11 cellular contexts compared by ENCODE assay signal in genomic region chr6:109117346-109118035, GRCh38. TPM values are rescaled to one million over a fixed set of nuclear protein-coding genes. Genes with fewer than 3 reads are reported as not detected.
DNase-seq lines count a peak whose midpoint lies in the region; ATAC-seq and TF ChIP-seq lines count a peak whose summit lies in the region.
"Had no signal": no experiment of that assay in that cellular context is flagged by ENCODE, and none has a peak within 500 bp of the region (broad histone marks: within the 10 kb centered on the region; RNA-seq: fewer than 3 reads in every experiment).

No MANE protein-coding gene starts in this region.

- intact Hi-C loops in transverse colon (cut with DNase I; ENCODE audit: low total_unique reads), result no loop called here
- intact Hi-C loops in vagina (cut with DNase I), result no loop called here

- no peak for TF ChIP-seq EP300 in transverse colon (IDR thresholded peaks at IDR 0.05; ENCODE audit: low read depth)

- no peaks in the 10 kb centered on the region for H3K9me3 ChIP-seq in WERI-Rb-1 (ENCODE audit: severe bottlenecking)
- no peaks in the 10 kb centered on the region for H3K9me3 ChIP-seq in transverse colon
- H3K9me3 ChIP-seq in vagina, result no peaks in the 10 kb centered on the region

- peak; percentile 55 for ATAC-seq in HG03280 (IDR thresholded peaks at IDR 0.05; ENCODE audit: unreplicated experiment)

- H3K4me1 ChIP-seq in transverse colon, result peaks cover 15 to 53% (median 22%) of the 10 kb centered on the region in 4 donors
- peaks cover 30% of the 10 kb centered on the region for H3K4me1 ChIP-seq in vagina

- no peak overlapping the region for H3K4me3 ChIP-seq in WERI-Rb-1 (ENCODE audit: low read depth, low read length)
- H3K4me3 ChIP-seq in transverse colon, result no peak overlapping the region
- H3K4me3 ChIP-seq in vagina, result no peak overlapping the region

- H3K36me3 ChIP-seq in WERI-Rb-1 (no peaks in the 10 kb centered on the region), transverse colon (no peaks in the 10 kb centered on the region), vagina (no peaks in the 10 kb centered on the region)

- WGBS in transverse colon (ENCODE audit: low coverage in 1 of 2), 2 donors, result 64 to 68% methylated on average over 5 of the region's 5 CpGs

- in situ Hi-C loops in transverse colon (cut with MboI; ENCODE audit: low pct_ligation_motif_present in 1 of 4, low pct_unique_long_range_greater_than_20kb in 1 of 4, low sequenced_read_pairs in 3 of 4), result no loop called here

- H3K27ac ChIP-seq in WERI-Rb-1, result peak overlapping the region; percentile 69
- H3K27ac ChIP-seq in transverse colon, result peak overlapping the region in 3 of 4 donors; percentile 23 to 45 (median 35)
- no peak overlapping the region for H3K27ac ChIP-seq in vagina
- H3K27ac ChIP-seq: 22Rv1 had no signal

- DNase-seq in NCI-H82 (lab: John Stamatoyannopoulos, UW) (peak; percentile 31), NCI-H82 treated with DMSO at 0.1 percent for 48 hours (lab: John Stamatoyannopoulos, UW; ENCODE audit: unreplicated experiment) (no peak), WERI-Rb-1 (no peak), transverse colon (peak; percentile 25), vagina (ENCODE audit: extremely low spot score in 2 of 2) (no peak), cerebellar nuclear complex (lab: John Stamatoyannopoulos, UW) (no peak), NCI-H1436 (lab: John Stamatoyannopoulos, UW) (no peak)
- DNase-seq: central memory CD4-positive, alpha-beta T cell; stimulated activated CD4-positive, alpha-beta T cell treated with anti-CD3 and anti-CD28 coated beads, Interleukin-2, amount 100 ng/mL, for 48 hours had no signal

- TF ChIP-seq POLR2A in transverse colon (IDR thresholded peaks at IDR 0.05) (no peak), vagina (IDR thresholded peaks at IDR 0.05) (no peak)

- TF ChIP-seq CTCF in WERI-Rb-1 (IDR thresholded peaks at IDR 0.05; ENCODE audit: low read depth, low read length) (no peak), transverse colon (IDR thresholded peaks at IDR 0.05) (no peak), vagina (IDR thresholded peaks at IDR 0.05) (no peak)

- no peaks in the 10 kb centered on the region for H3K27me3 ChIP-seq in WERI-Rb-1 (ENCODE audit: insufficient read depth, low read depth, severe bottlenecking)
- no peaks in the 10 kb centered on the region for H3K27me3 ChIP-seq in transverse colon
- no peaks in the 10 kb centered on the region for H3K27me3 ChIP-seq in vagina

RNA-seq across cellular contexts. Expression of gene CEP57L1, which starts 22.2 kb away (rescaled TPM):
- total RNA-seq in transverse colon (10 to 100 TPM in 2 of 4 donors, 1 to 10 TPM in 2; 1.9 to 29.5 (median 9.5) TPM), vagina (13.5 TPM)

RNA-seq across cellular contexts. Expression of gene SESN1, which starts 22.8 kb away (rescaled TPM):
- total RNA-seq in transverse colon (10 to 100 TPM; 43.1 to 73.4 (median 48.7) TPM), vagina (58.9 TPM)

Comparison
In these comparisons a context has a peak if more than half of its experiments do, and no peak if none do; other contexts are left out.
1. DNase-seq: peak in NCI-H82 (single experiment) and transverse colon (single experiment); none in NCI-H82 treated with DMSO at 0.1 percent for 48 hours (single experiment), WERI-Rb-1 (single experiment), vagina (0 of 2), cerebellar nuclear complex (0 of 2) and NCI-H1436 (single experiment).